In genomic region chr12:86613306-86613705, GRCh38 we compare ENCODE assay signal across 15 cellular contexts.
DNase-seq lines count a peak whose midpoint lies in the region; ATAC-seq and TF ChIP-seq lines count a peak whose summit lies in the region.
"Had no signal": no experiment of that assay in that cellular context is flagged by ENCODE, and none has a peak within 500 bp of the region (broad histone marks: within the 10 kb centered on the region; RNA-seq: fewer than 3 reads in every experiment).

No MANE protein-coding gene starts in this region.

- no peak for ATAC-seq in SK-N-SH treated with all-trans-retinoic acid at 6 μM for 48 hours
- ATAC-seq in HG03469 (IDR thresholded peaks at IDR 0.05; ENCODE audit: unreplicated experiment) = no peak
- ATAC-seq: activated naive CD8-positive, alpha-beta T cell treated with anti-CD3 and anti-CD28 coated beads, Interleukin-2, amount 50 U/mL, for 24 hours; esophagus mucosa; left lung; WTC11 had no signal

- DNase-seq in ELR (ENCODE audit: low read depth) (peak; percentile 57), MV-4-11 (lab: John Stamatoyannopoulos, UW) (peak; percentile 78), fibroblast of peridontal ligament (ENCODE audit: extremely low read depth) (peak; percentile 11), GM20000 (ENCODE audit: low spot score) (no peak), amniotic stem cell (lab: John Stamatoyannopoulos, UW) (no peak)
- DNase-seq in activated CD4-positive, CD25-positive, alpha-beta regulatory T cell (lab: John Stamatoyannopoulos, UW) = no peak
- DNase-seq: activated CD4-positive, alpha-beta T cell treated with anti-CD3 and anti-CD28 coated beads, Interleukin-2, amount 50 U/mL, for 48 hours; activated effector memory CD4-positive, alpha-beta T cell treated with Interleukin-2 at 50 U/mL for 16 hours; activated naive CD8-positive, alpha-beta T cell treated with anti-CD3 and anti-CD28 coated beads, Interleukin-2, amount 50 U/mL, for 24 hours; left lung; posterior cingulate gyrus had no signal

- no peak for TF ChIP-seq CTCF in GM20000 (IDR thresholded peaks at IDR 0.05; ENCODE audit: extremely low read depth, missing control alignments)

TF ChIP-seq in SK-N-SH treated with all-trans-retinoic acid at 6 μM for 48 hours, 23 proteins besides CTCF, POLR2A, EP300 and RAD21:
- TF ChIP-seq BACH2 (CRISPR knock-in tag; IDR thresholded peaks at IDR 0.05; ENCODE audit: borderline replicate concordance) = no peak
- no peak for TF ChIP-seq PPARA (CRISPR knock-in tag; IDR thresholded peaks at IDR 0.05; ENCODE audit: borderline replicate concordance)
- TF ChIP-seq ISL1 (CRISPR knock-in tag; IDR thresholded peaks at IDR 0.05) = peak; percentile 63; the same call in 1 of the 2 replicates

Comparison
In these comparisons a context has a peak if more than half of its experiments do, and no peak if none do; other contexts are left out.
1. DNase-seq: peak in ELR (single experiment), MV-4-11 (single experiment) and fibroblast of peridontal ligament (single experiment); none in GM20000 (single experiment), amniotic stem cell (single experiment) and activated CD4-positive, CD25-positive, alpha-beta regulatory T cell (0 of 4).